ENCODE assay signal across 15 cellular contexts in the genomic region with DNA sequence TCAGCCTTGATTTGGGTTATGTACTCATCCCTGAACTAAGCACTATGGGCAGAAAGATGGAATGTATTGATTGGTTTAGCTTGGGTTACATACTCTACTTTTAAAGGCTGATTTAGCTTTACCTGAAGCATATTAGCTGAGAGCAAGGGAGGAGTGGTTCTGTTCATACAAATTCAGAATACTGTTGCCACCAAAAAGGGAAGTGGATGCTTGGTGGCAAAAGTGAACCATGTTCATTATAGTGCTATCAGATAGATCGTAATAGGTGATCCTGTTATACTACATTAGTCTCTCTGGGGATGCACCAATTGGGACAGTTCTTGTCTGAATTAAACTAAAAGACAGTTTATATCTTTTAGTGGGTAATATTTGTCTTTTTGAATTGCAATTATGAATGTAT.
"Had no signal": no experiment of that assay in that cellular context is flagged by ENCODE, and none has a peak within 500 bp of the region (broad histone marks: within the 10 kb centered on the region; RNA-seq: fewer than 3 reads in every experiment).

No MANE protein-coding gene starts in this region.

- H3K9me3 Mint-ChIP-seq: activated naive CD4-positive, alpha-beta T cell treated with anti-CD3 and anti-CD28 coated beads, Interleukin-2, amount 50 U/mL, for 24 hours had no signal

- FAIRE-seq: bronchial epithelial cell had no signal

- H3K4me3 ChIP-seq: gastrocnemius medialis, left lung had no signal

- H3K4me3 Mint-ChIP-seq: activated naive CD4-positive, alpha-beta T cell treated with anti-CD3 and anti-CD28 coated beads, Interleukin-2, amount 50 U/mL, for 24 hours; stimulated activated naive B cell treated with anti-CD40 and anti-IgM and Interleukin-4, amounts not matched to agents 10 μg/mL and 1 μg/mL and 100 μg/mL, for 72 hours had no signal

- H3K27ac ChIP-seq: gastrocnemius medialis, left lung, WERI-Rb-1 had no signal

- ATAC-seq: esophagus mucosa; gastrocnemius medialis; left lung; stimulated activated naive B cell treated with anti-CD40 and anti-IgM and Interleukin-4, amounts not matched to agents 10 μg/mL and 1 μg/mL and 100 μg/mL, for 72 hours had no signal

- DNase-seq: activated CD4-positive, alpha-beta T cell treated with anti-CD3 and anti-CD28 coated beads for 1 hour; activated gamma-delta T cell; cerebellar nuclear complex; cortex of kidney; gastrocnemius medialis; head of caudate nucleus; left lung; midbrain; retina; stimulated activated naive B cell treated with anti-CD40 and anti-IgM and Interleukin-4, amounts not matched to agents 10 μg/mL and 1 μg/mL and 100 μg/mL, for 72 hours; T1000; WERI-Rb-1 had no signal

- H3K27me3 Mint-ChIP-seq: activated naive CD4-positive, alpha-beta T cell treated with anti-CD3 and anti-CD28 coated beads, Interleukin-2, amount 50 U/mL, for 24 hours; stimulated activated naive B cell treated with anti-CD40 and anti-IgM and Interleukin-4, amounts not matched to agents 10 μg/mL and 1 μg/mL and 100 μg/mL, for 72 hours had no signal

- H3K36me3 ChIP-seq: gastrocnemius medialis, left lung, WERI-Rb-1 had no signal

- H3K27ac Mint-ChIP-seq: activated naive CD4-positive, alpha-beta T cell treated with anti-CD3 and anti-CD28 coated beads, Interleukin-2, amount 50 U/mL, for 24 hours; stimulated activated naive B cell treated with anti-CD40 and anti-IgM and Interleukin-4, amounts not matched to agents 10 μg/mL and 1 μg/mL and 100 μg/mL, for 72 hours had no signal

- H3K27me3 ChIP-seq: gastrocnemius medialis, left lung had no signal

- H3K9me3 ChIP-seq: gastrocnemius medialis, left lung had no signal
